ENCODE assay signal across 17 cellular contexts in the genomic region with DNA sequence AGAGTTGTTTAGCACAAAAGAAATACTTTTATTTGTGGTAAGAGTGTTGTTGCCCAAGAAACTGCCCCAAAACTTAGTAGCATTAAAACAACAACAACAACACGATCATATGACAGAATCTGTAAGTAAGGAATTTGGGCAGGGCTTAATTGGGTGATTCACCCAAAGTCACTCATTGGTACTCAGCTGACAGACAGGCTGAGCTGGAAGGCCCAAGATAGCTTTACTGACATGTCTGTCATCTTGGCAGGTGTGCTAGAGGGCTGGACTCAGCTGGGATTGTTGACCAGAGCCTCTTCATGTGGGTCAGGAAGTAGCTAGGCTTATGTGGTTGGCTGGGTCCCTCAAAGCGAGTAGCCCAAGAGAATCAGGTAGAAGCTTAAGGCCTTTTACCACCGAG. TPM values are rescaled to one million over a fixed set of nuclear protein-coding genes. Genes with fewer than 3 reads are reported as not detected.
DNase-seq lines count a peak whose midpoint lies in the region; ATAC-seq and TF ChIP-seq lines count a peak whose summit lies in the region.
"Had no signal": no experiment of that assay in that cellular context is flagged by ENCODE, and none has a peak within 500 bp of the region (broad histone marks: within the 10 kb centered on the region; RNA-seq: fewer than 3 reads in every experiment).

No MANE protein-coding gene starts in this region.

- no peak overlapping the region for H3K4me3 Mint-ChIP-seq in CD8-positive, alpha-beta T cell
- H3K4me3 Mint-ChIP-seq: activated T-helper 1 cell treated with anti-CD3 and anti-CD28 coated beads, Interleukin-12 subunit alpha, Interleukin-12 subunit beta, Interleukin-2, Interleukin-4 antibody, amounts not matched to agents 30 ng/mL and 10 ng/mL and 1 ng/mL, durations not matched to agents 14 hours and 24 hours and 36 hours; neural progenitor cell had no signal

- no peaks in the 10 kb centered on the region for H3K27me3 Mint-ChIP-seq in CD8-positive, alpha-beta T cell (ENCODE audit: low read depth)

- intact Hi-C loops in psoas muscle (cut with DNase I), result loop anchor here in 1 of 2 donors (5.0 kb wide), 1 partner anchor 48 kb away; no protein-coding TSS in a partner anchor
- intact Hi-C loops in CD8-positive, alpha-beta T cell (cut with DNase I, micrococcal nuclease), result no loop called here

- no peak overlapping the region for H3K4me3 ChIP-seq in psoas muscle
- H3K4me3 ChIP-seq in CD8-positive, alpha-beta T cell (ENCODE audit: low read depth, low read length), result no peak overlapping the region
- H3K4me3 ChIP-seq: neural progenitor cell, spleen, testis had no signal

- peak; percentile 98 for ATAC-seq in esophagus mucosa
- ATAC-seq in psoas muscle, result peak; percentile 98 to 100 (median 100)
- ATAC-seq in CD8-positive, alpha-beta T cell, result no peak
- ATAC-seq: left lobe of liver had no signal

- TF ChIP-seq CTCF in RWPE1 (conservative IDR thresholded peaks at IDR 0.05; ENCODE audit: low read depth) (no peak), psoas muscle (IDR thresholded peaks at IDR 0.05) (no peak)
- TF ChIP-seq CTCF in CD8-positive, alpha-beta T cell (IDR thresholded peaks at IDR 0.05), result no peak

- H3K36me3 ChIP-seq in psoas muscle (ENCODE audit: insufficient read depth in 1 of 2, low read depth in 1 of 2), result peaks cover 0 to 28% of the 10 kb centered on the region in 2 donors
- peaks cover 5% of the 10 kb centered on the region for H3K36me3 ChIP-seq in CD8-positive, alpha-beta T cell (ENCODE audit: insufficient read depth, low read length)

- peaks cover 4% of the 10 kb centered on the region for H3K9me3 Mint-ChIP-seq in CD8-positive, alpha-beta T cell
- H3K9me3 Mint-ChIP-seq: activated T-helper 1 cell treated with anti-CD3 and anti-CD28 coated beads, Interleukin-12 subunit alpha, Interleukin-12 subunit beta, Interleukin-2, Interleukin-4 antibody, amounts not matched to agents 30 ng/mL and 10 ng/mL and 1 ng/mL, durations not matched to agents 14 hours and 24 hours and 36 hours had no signal

- peaks cover 57% of the 10 kb centered on the region for H3K36me3 Mint-ChIP-seq in CD8-positive, alpha-beta T cell

- CTCF ChIA-PET in RWPE1 (lab: Yijun Ruan, JAX), result interaction anchor here (0.5 kb wide), 1 partner anchor 934 kb away, joined by 4 read pairs; no protein-coding TSS in a partner anchor
- CTCF ChIA-PET in CD8-positive, alpha-beta T cell (lab: Charles Lee), result no interaction called here

- H3K27ac Mint-ChIP-seq in CD8-positive, alpha-beta T cell, result no peak overlapping the region
- H3K27ac Mint-ChIP-seq: activated T-helper 1 cell treated with anti-CD3 and anti-CD28 coated beads, Interleukin-12 subunit alpha, Interleukin-12 subunit beta, Interleukin-2, Interleukin-4 antibody, amounts not matched to agents 30 ng/mL and 10 ng/mL and 1 ng/mL, durations not matched to agents 14 hours and 24 hours and 36 hours; neural progenitor cell had no signal

- DNase-seq in HK-2 (ENCODE audit: unreplicated experiment) (peak; percentile 10), RWPE1 (ENCODE audit: low spot score) (peak; percentile 36), psoas muscle (peak; percentile 55 to 81), NCI-H510A treated with DMSO at 0.1 percent for 48 hours (lab: John Stamatoyannopoulos, UW) (no peak), cerebellar nuclear complex (lab: John Stamatoyannopoulos, UW) (no peak)
- no peak for DNase-seq in CD8-positive, alpha-beta T cell
- DNase-seq: activated CD4-positive, alpha-beta T cell treated with anti-CD3 and anti-CD28 coated beads for 4 hours; caudate nucleus; COR-L47; Kasumi-1; NCI-H2081; spleen; testis had no signal

- POLR2A ChIA-PET in RWPE1 (lab: Yijun Ruan, JAX; ENCODE audit: low non-redundant PET), result no interaction called here
- POLR2A ChIA-PET in CD8-positive, alpha-beta T cell (lab: Charles Lee), result no interaction called here

- WGBS in psoas muscle, 3 donors, result 60 to 68% (median 67%) methylated on average over 3 of the region's 3 CpGs

- peaks cover 34% of the 10 kb centered on the region for H3K4me1 ChIP-seq in psoas muscle
- H3K4me1 ChIP-seq in CD8-positive, alpha-beta T cell (ENCODE audit: insufficient read depth, low read length), result no peaks in the 10 kb centered on the region

- H3K4me1 Mint-ChIP-seq in CD8-positive, alpha-beta T cell (ENCODE audit: low read depth), result peaks cover 12% of the 10 kb centered on the region

- no peaks in the 10 kb centered on the region for H3K27me3 ChIP-seq in psoas muscle (ENCODE audit: insufficient read depth in 3 of 3, low read length in 2 of 3)
- no peaks in the 10 kb centered on the region for H3K27me3 ChIP-seq in CD8-positive, alpha-beta T cell (ENCODE audit: insufficient read depth, low read length)
- H3K27me3 ChIP-seq: neural progenitor cell, spleen, testis had no signal

- no peak overlapping the region for H3K27ac ChIP-seq in RWPE1
- peak overlapping the region; percentile 89 for H3K27ac ChIP-seq in psoas muscle
- no peak overlapping the region for H3K27ac ChIP-seq in CD8-positive, alpha-beta T cell (ENCODE audit: low read depth, low read length)
- H3K27ac ChIP-seq: neural progenitor cell, spleen, testis had no signal

- no peaks in the 10 kb centered on the region for H3K9me3 ChIP-seq in psoas muscle
- no peaks in the 10 kb centered on the region for H3K9me3 ChIP-seq in CD8-positive, alpha-beta T cell (ENCODE audit: low read length)
- H3K9me3 ChIP-seq: testis had no signal

RNA-seq across cellular contexts. Expression of a gene that starts 52.3 kb away (rescaled TPM):
- total RNA-seq in esophagus mucosa (20.9 TPM), psoas muscle (10 to 100 TPM; 50.9 to 79.8 (median 56.8) TPM)
- polyA plus RNA-seq in psoas muscle, result 10 to 100 TPM in 2 of 3 donors, 1 to 10 TPM in 1; 8.7 to 53.3 (median 20.8) TPM
- total RNA-seq in CD8-positive, alpha-beta T cell, result 10 to 100 TPM; 18.4 to 19.7 TPM

Comparison
In these comparisons a context has a peak if more than half of its experiments do, and no peak if none do; other contexts are left out.
1. DNase-seq: peak in HK-2 (single experiment), RWPE1 (single experiment) and psoas muscle (2 of 2); none in NCI-H510A treated with DMSO at 0.1 percent for 48 hours (single experiment), cerebellar nuclear complex (0 of 2) and CD8-positive, alpha-beta T cell (0 of 7).